ENCODE assay signal across 1 cellular context in genomic region chr2:156399950-156400703, GRCh38.
A peak's percentile ranks its signal among the peaks of the same experiment; 100 is the strongest.
TF ChIP-seq lines count a peak whose summit lies in the region.

No MANE protein-coding gene starts in this region.

TF ChIP-seq in HepG2, 621 proteins besides CTCF, POLR2A, EP300 and RAD21 (continued from another document and continues in another):
- TF ChIP-seq ZBTB40 (IDR thresholded peaks at IDR 0.05) (no peak), ZBTB40 (CRISPR knock-in tag; IDR thresholded peaks at IDR 0.05) (peak; percentile 73), NR2F6 (IDR thresholded peaks at IDR 0.05) (no peak), NR2F6 (CRISPR knock-in tag; IDR thresholded peaks at IDR 0.05) (no peak), ZNF792 (CRISPR knock-in tag; IDR thresholded peaks at IDR 0.05) (no peak), PHF8 (CRISPR knock-in tag; IDR thresholded peaks at IDR 0.05) (peak; percentile 67), ZNF747 (CRISPR knock-in tag; IDR thresholded peaks at IDR 0.05; ENCODE audit: borderline replicate concordance) (peak; percentile 59; the same call in 1 of the 2 replicates), REST (IDR thresholded peaks at IDR 0.05; ENCODE audit: borderline replicate concordance in 1 of 2, low read depth in 1 of 2, low read length in 2 of 2) (no peak), SRSF1 (optimal IDR thresholded peaks at IDR 0.05; ENCODE audit: low read depth, low read length) (no peak), SMAD9 (CRISPR knock-in tag; IDR thresholded peaks at IDR 0.05) (no peak), ELK4 (CRISPR knock-in tag; IDR thresholded peaks at IDR 0.05; ENCODE audit: borderline replicate concordance) (no peak), BATF2 (CRISPR knock-in tag; IDR thresholded peaks at IDR 0.05) (no peak), ZNF34 (CRISPR knock-in tag; IDR thresholded peaks at IDR 0.05; ENCODE audit: borderline replicate concordance) (peak; percentile 34; the same call in 1 of the 2 replicates), ZNF18 (CRISPR knock-in tag; IDR thresholded peaks at IDR 0.05; ENCODE audit: insufficient replicate concordance) (no peak), GATAD1 (CRISPR knock-in tag; IDR thresholded peaks at IDR 0.05) (no peak), HDAC2 (CRISPR knock-in tag; IDR thresholded peaks at IDR 0.05) (no peak; the same call in 1 of the 2 replicates), ZNF207 (IDR thresholded peaks at IDR 0.05; ENCODE audit: borderline replicate concordance) (no peak), ZNF329 (CRISPR knock-in tag; IDR thresholded peaks at IDR 0.05; ENCODE audit: low read depth) (0 out of 2 replicates have a peak, but pooled peaks have one; percentile 14), PITX1 (CRISPR knock-in tag; IDR thresholded peaks at IDR 0.05) (no peak), THRA (CRISPR knock-in tag; IDR thresholded peaks at IDR 0.05; ENCODE audit: borderline replicate concordance) (no peak), PRDM4 (CRISPR knock-in tag; IDR thresholded peaks at IDR 0.05; ENCODE audit: borderline replicate concordance) (no peak), ZFP37 (CRISPR knock-in tag; IDR thresholded peaks at IDR 0.05; ENCODE audit: borderline replicate concordance) (no peak), BORCS8-MEF2B (CRISPR knock-in tag; IDR thresholded peaks at IDR 0.05) (peak; percentile 47; the same call in 1 of the 2 replicates), SMARCC2 (IDR thresholded peaks at IDR 0.05) (no peak), ERF (CRISPR knock-in tag; IDR thresholded peaks at IDR 0.05) (no peak), GTF2F1 (IDR thresholded peaks at IDR 0.05; ENCODE audit: low read length) (no peak), MLLT10 (CRISPR knock-in tag; IDR thresholded peaks at IDR 0.05) (no peak), ZNF317 (CRISPR knock-in tag; IDR thresholded peaks at IDR 0.05) (0 out of 2 replicates have a peak, but pooled peaks have one; percentile 31), SNRNP70 (IDR thresholded peaks at IDR 0.05; ENCODE audit: low read depth, low read length) (no peak), HNRNPL (IDR thresholded peaks at IDR 0.05; ENCODE audit: low read depth, low read length) (peak; percentile 95), SRY (CRISPR knock-in tag; IDR thresholded peaks at IDR 0.05) (peak; percentile 30; the same call in 1 of the 2 replicates), MTA3 (CRISPR knock-in tag; IDR thresholded peaks at IDR 0.05) (no peak), ELF3 (CRISPR knock-in tag; IDR thresholded peaks at IDR 0.05) (no peak), BRD4 (CRISPR knock-in tag; IDR thresholded peaks at IDR 0.05) (0 out of 2 replicates have a peak, but pooled peaks have one; percentile 49), PRDM10 (CRISPR knock-in tag; IDR thresholded peaks at IDR 0.05; ENCODE audit: low read depth) (no peak)
